In genomic region chr1:87328121-87329050, GRCh38 we compare ENCODE assay signal across 8 cellular contexts. TPM values are rescaled to one million over a fixed set of nuclear protein-coding genes. Genes with fewer than 3 reads are reported as not detected.
A peak's percentile ranks its signal among the peaks of the same experiment; 100 is the strongest.
DNase-seq lines count a peak whose midpoint lies in the region; ATAC-seq lines count a peak whose summit lies in the region.

TSS of gene LMO4 (plus strand) at chr1:87328880. CDS start at chr1:87332016, 3,136 bp downstream.

- H3K27me3 ChIP-seq in HAP-1 (ENCODE audit: low read depth) = peaks cover 2% of the 10 kb centered on the region; the same call in 1 of the 2 replicates
- H3K27me3 ChIP-seq in MG63 = no peaks in the 10 kb centered on the region

- H3K27ac Mint-ChIP-seq in natural killer cell treated with Interleukin-12 subunit alpha and Interleukin-12 subunit beta and Interleukin-15 and Interleukin-18, amount 100 ng/mL, for 72 hours = peak within 1 kb of the TSS; percentile 97

- peak; percentile 98 for DNase-seq in G401 (ENCODE audit: low spot score)
- peak; percentile 95 for DNase-seq in HAP-1 (ENCODE audit: low spot score in 2 of 2)
- peak; percentile 97 for DNase-seq in MG63
- peak; percentile 95 to 97 for DNase-seq in SHP77 (lab: John Stamatoyannopoulos, UW)
- DNase-seq in activated effector memory CD4-positive, alpha-beta T cell treated with Interleukin-2 at 50 U/mL for 16 hours = peak; percentile 71
- DNase-seq in fibroblast of peridontal ligament (ENCODE audit: extremely low read depth) = peak; percentile 97
- DNase-seq in natural killer cell treated with Interleukin-12 subunit alpha and Interleukin-12 subunit beta and Interleukin-15 and Interleukin-18, amount 100 ng/mL, for 72 hours (ENCODE audit: low spot score) = peak; percentile 95
- DNase-seq in stimulated activated naive CD8-positive, alpha-beta T cell treated with anti-CD3 and anti-CD28 coated beads, Interleukin-15, Interleukin-2, amounts not matched to agents 100 U/mL and 50 U/mL, for 24 hours = peak; percentile 90

- H3K27me3 Mint-ChIP-seq in natural killer cell treated with Interleukin-12 subunit alpha and Interleukin-12 subunit beta and Interleukin-15 and Interleukin-18, amount 100 ng/mL, for 72 hours = no peaks in the 10 kb centered on the region

- H3K4me3 Mint-ChIP-seq in natural killer cell treated with Interleukin-12 subunit alpha and Interleukin-12 subunit beta and Interleukin-15 and Interleukin-18, amount 100 ng/mL, for 72 hours = peak within 1 kb of the TSS; percentile 99

- H3K36me3 ChIP-seq in HAP-1 (replicated peaks) = no peaks in the 10 kb centered on the region
- peaks cover 8% of the 10 kb centered on the region for H3K36me3 ChIP-seq in MG63

- no peaks in the 10 kb centered on the region for H3K9me3 Mint-ChIP-seq in natural killer cell treated with Interleukin-12 subunit alpha and Interleukin-12 subunit beta and Interleukin-15 and Interleukin-18, amount 100 ng/mL, for 72 hours

- peaks cover 16% of the 10 kb centered on the region for H3K36me3 Mint-ChIP-seq in natural killer cell treated with Interleukin-12 subunit alpha and Interleukin-12 subunit beta and Interleukin-15 and Interleukin-18, amount 100 ng/mL, for 72 hours

- ATAC-seq in natural killer cell treated with Interleukin-12 subunit alpha and Interleukin-12 subunit beta and Interleukin-15 and Interleukin-18, amount 100 ng/mL, for 72 hours = peak; percentile 89 to 91
- ATAC-seq in stimulated activated naive CD8-positive, alpha-beta T cell treated with anti-CD3 and anti-CD28 coated beads, Interleukin-15, Interleukin-2, amounts not matched to agents 100 U/mL and 50 U/mL, for 24 hours = peak; percentile 91

- peaks cover 32 to 50% of the 10 kb centered on the region in 2 donors for H3K4me1 Mint-ChIP-seq in natural killer cell treated with Interleukin-12 subunit alpha and Interleukin-12 subunit beta and Interleukin-15 and Interleukin-18, amount 100 ng/mL, for 72 hours (ENCODE audit: low read depth in 2 of 2)

- no peaks in the 10 kb centered on the region for H3K9me3 ChIP-seq in HAP-1
- H3K9me3 ChIP-seq in MG63 = no peaks in the 10 kb centered on the region

- H3K4me1 ChIP-seq in HAP-1 = peaks cover 17% of the 10 kb centered on the region

- in situ Hi-C loops in G401 (cut with HindIII; ENCODE audit: low sequenced_read_pairs) (no loop called here), HAP-1 (cut with MboI; ENCODE audit: low sequenced_read_pairs) (no loop called here)

- peak within 1 kb of the TSS; percentile 55 for H3K4me3 ChIP-seq in HAP-1
- H3K4me3 ChIP-seq in MG63 = peak within 1 kb of the TSS; percentile 81

RNA-seq across cellular contexts. Expression of gene LMO4, which starts in this region (rescaled TPM):
- 0.24 and 1.7 TPM in 2 replicates for total RNA-seq in G401 (2014; rRNA removed; shearing (Covaris generic))
- 41.3 and 57.4 TPM in 2 replicates for total RNA-seq in MG63 (2014; rRNA removed; shearing (Covaris generic); ENCODE audit: low replicate concordance)
- total RNA-seq in natural killer cell treated with Interleukin-12 subunit alpha and Interleukin-12 subunit beta and Interleukin-15 and Interleukin-18, amount 100 ng/mL, for 72 hours = 10 to 100 TPM; 42.9 to 73.6 TPM

Comparison
In these comparisons a context has a peak if more than half of its experiments do, and no peak if none do; other contexts are left out.
1. Peak in every context shown above with its lines: DNase-seq, ATAC-seq and H3K4me3 ChIP-seq.
2. RNA of gene LMO4 (total RNA-seq): 42.9 to 73.6 TPM in natural killer cell treated with Interleukin-12 subunit alpha and Interleukin-12 subunit beta and Interleukin-15 and Interleukin-18, amount 100 ng/mL, for 72 hours and 41.3 to 57.4 TPM in MG63; 0.24 to 1.7 TPM in G401; every median in the first group is over 10 times any median in the second.